In genomic region chr17:29116652-29117439, GRCh38 we compare ENCODE assay signal across 1 cellular context.
A peak's percentile ranks its signal among the peaks of the same experiment; 100 is the strongest.
TF ChIP-seq lines count a peak whose summit lies in the region.

No MANE protein-coding gene starts in this region.

TF ChIP-seq in HepG2, 621 proteins besides CTCF, POLR2A, EP300 and RAD21 (continued from another document):
- TF ChIP-seq, protein P1, sequence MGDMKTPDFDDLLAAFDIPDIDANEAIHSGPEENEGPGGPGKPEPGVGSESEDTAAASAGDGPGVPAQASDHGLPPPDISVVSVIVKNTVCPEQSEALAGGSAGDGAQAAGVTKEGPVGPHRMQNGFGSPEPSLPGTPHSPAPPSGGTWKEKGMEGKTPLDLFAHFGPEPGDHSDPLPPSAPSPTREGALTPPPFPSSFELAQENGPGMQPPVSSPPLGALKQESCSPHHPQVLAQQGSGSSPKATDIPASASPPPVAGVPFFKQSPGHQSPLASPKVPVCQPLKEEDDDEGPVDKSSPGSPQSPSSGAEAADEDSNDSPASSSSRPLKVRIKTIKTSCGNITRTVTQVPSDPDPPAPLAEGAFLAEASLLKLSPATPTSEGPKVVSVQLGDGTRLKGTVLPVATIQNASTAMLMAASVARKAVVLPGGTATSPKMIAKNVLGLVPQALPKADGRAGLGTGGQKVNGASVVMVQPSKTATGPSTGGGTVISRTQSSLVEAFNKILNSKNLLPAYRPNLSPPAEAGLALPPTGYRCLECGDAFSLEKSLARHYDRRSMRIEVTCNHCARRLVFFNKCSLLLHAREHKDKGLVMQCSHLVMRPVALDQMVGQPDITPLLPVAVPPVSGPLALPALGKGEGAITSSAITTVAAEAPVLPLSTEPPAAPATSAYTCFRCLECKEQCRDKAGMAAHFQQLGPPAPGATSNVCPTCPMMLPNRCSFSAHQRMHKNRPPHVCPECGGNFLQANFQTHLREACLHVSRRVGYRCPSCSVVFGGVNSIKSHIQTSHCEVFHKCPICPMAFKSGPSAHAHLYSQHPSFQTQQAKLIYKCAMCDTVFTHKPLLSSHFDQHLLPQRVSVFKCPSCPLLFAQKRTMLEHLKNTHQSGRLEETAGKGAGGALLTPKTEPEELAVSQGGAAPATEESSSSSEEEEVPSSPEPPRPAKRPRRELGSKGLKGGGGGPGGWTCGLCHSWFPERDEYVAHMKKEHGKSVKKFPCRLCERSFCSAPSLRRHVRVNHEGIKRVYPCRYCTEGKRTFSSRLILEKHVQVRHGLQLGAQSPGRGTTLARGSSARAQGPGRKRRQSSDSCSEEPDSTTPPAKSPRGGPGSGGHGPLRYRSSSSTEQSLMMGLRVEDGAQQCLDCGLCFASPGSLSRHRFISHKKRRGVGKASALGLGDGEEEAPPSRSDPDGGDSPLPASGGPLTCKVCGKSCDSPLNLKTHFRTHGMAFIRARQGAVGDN (CRISPR knock-in tag; IDR thresholded peaks at IDR 0.05), result peak; percentile 23; the same call in 1 of the 2 replicates
- TF ChIP-seq KDM2A (CRISPR knock-in tag; IDR thresholded peaks at IDR 0.05; ENCODE audit: borderline replicate concordance, low read depth) (0 out of 2 replicates have a peak, but pooled peaks have one; percentile 13), STAG1 (CRISPR knock-in tag; IDR thresholded peaks at IDR 0.05) (peak; percentile 82)
- TF ChIP-seq, protein P2, sequence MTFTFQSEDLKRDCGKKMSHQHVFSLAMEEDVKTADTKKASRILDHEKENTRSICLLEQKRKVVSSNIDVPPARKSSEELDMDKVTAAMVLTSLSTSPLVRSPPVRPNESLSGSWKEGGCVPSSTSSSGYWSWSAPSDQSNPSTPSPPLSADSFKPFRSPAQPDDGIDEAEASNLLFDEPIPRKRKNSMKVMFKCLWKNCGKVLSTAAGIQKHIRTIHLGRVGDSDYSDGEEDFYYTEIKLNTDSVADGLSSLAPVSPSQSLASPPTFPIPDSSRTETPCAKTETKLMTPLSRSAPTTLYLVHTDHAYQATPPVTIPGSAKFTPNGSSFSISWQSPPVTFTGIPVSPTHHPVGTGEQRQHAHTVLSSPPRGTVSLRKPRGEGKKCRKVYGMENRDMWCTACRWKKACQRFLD (CRISPR knock-in tag; IDR thresholded peaks at IDR 0.05; ENCODE audit: borderline replicate concordance), result no peak
